ENCODE assay signal across 8 cellular contexts in the genomic region with DNA sequence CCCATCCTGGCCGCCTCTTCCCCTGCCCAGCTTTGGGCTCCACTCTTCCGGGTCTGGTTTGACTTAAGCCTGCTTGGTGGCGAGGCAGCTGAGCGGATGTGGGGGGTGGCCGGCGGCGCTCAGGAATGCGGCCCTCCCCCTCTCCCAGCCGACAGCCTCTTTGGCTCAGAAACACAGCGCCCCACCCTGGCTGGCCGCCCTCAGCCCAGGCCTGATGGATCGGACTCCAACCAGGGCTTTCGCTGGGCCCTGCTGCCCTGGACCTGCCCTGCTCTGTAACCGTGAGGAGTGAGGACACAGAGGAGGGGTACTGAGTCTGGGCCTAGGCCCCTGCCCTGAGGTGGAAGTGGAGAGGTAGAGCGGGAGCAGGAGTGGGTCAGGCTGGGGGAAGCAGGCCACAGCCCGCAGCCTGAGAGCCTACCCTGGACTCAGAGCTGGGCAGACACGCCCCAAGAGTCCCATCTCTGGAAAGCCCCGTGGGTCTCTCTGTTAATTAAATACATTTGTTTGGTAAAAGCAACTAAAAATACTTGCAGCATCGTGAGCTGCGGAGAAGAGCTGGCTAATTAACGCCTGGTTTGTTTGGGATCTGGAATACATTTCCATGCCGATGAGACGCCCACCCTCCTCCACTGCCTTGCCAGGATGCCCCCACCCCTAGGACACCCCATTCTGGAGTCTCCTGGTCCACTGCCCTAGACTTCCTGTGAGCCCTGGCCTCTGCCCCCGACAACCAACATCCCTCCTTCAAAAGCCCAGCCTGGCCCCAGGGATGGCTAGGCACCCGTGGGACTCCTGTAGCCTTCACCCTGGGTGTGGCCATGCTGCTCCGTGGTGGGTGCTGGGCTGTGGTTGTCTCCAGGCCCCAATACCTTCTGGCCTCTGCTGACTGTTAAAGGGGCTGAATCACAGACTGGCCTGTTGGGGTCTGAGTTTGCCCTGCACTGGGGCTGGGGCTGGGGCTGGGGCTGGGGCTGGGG. TPM values are rescaled to one million over a fixed set of nuclear protein-coding genes. Genes with fewer than 3 reads are reported as not detected.
DNase-seq lines count a peak whose midpoint lies in the region; ATAC-seq and TF ChIP-seq lines count a peak whose summit lies in the region.

No MANE protein-coding gene starts in this region.

- H3K9me3 ChIP-seq in adrenal gland (replicated peaks in 1 of 3) (no peaks in the 10 kb centered on the region), heart left ventricle (no peaks in the 10 kb centered on the region), psoas muscle (no peaks in the 10 kb centered on the region)

- intact Hi-C loops in adrenal gland (cut with DNase I) (no loop called here), heart left ventricle (cut with DNase I) (no loop called here), psoas muscle (cut with DNase I) (no loop called here)
- intact Hi-C loops in activated naive CD4-positive, alpha-beta T cell treated with anti-CD3 and anti-CD28 coated beads for 36 hours (cut with micrococcal nuclease): no loop called here

- no peaks in the 10 kb centered on the region for H3K9me3 Mint-ChIP-seq in activated naive CD4-positive, alpha-beta T cell treated with anti-CD3 and anti-CD28 coated beads for 36 hours

- H3K27me3 Mint-ChIP-seq in activated naive CD4-positive, alpha-beta T cell treated with anti-CD3 and anti-CD28 coated beads for 36 hours (ENCODE audit: low read depth): no peaks in the 10 kb centered on the region

- H3K4me1 Mint-ChIP-seq in activated naive CD4-positive, alpha-beta T cell treated with anti-CD3 and anti-CD28 coated beads for 36 hours (ENCODE audit: low read depth): no peaks in the 10 kb centered on the region

- peaks cover 1% of the 10 kb centered on the region for H3K36me3 Mint-ChIP-seq in activated naive CD4-positive, alpha-beta T cell treated with anti-CD3 and anti-CD28 coated beads for 36 hours (ENCODE audit: low read depth)

- H3K4me3 ChIP-seq in adrenal gland (no peak overlapping the region), heart left ventricle (peak overlapping the region in 7 of 12 donors; percentile 3 to 39 (median 11)), psoas muscle (no peak overlapping the region)

- no peaks in the 10 kb centered on the region for H3K36me3 ChIP-seq in adrenal gland (replicated peaks in 1 of 2)
- peaks cover 0 to 10% (median 0%) of the 10 kb centered on the region in 9 donors for H3K36me3 ChIP-seq in heart left ventricle
- no peaks in the 10 kb centered on the region for H3K36me3 ChIP-seq in psoas muscle (ENCODE audit: insufficient read depth in 1 of 2, low read depth in 1 of 2)

- H3K4me1 ChIP-seq in adrenal gland (replicated peaks in 1 of 2) (peaks cover 0 to 15% of the 10 kb centered on the region in 2 donors), heart left ventricle (peaks cover 4 to 59% (median 24%) of the 10 kb centered on the region in 12 donors), psoas muscle (peaks cover 18% of the 10 kb centered on the region)

- H3K4me3 Mint-ChIP-seq in activated naive CD4-positive, alpha-beta T cell treated with anti-CD3 and anti-CD28 coated beads for 36 hours: no peak overlapping the region

- DNase-seq in GM10266 (ENCODE audit: extremely low spot score) (peak; percentile 72), adrenal gland (peak; percentile 51 to 83 (median 64)), heart left ventricle (peak; percentile 88 to 93 (median 90)), psoas muscle (peak; percentile 89 to 92), NCI-H1105 (lab: John Stamatoyannopoulos, UW) (no peak), HuH-7 (ENCODE audit: low spot score) (no peak), cortex of kidney (lab: John Stamatoyannopoulos, UW) (no peak)
- DNase-seq in activated naive CD4-positive, alpha-beta T cell treated with anti-CD3 and anti-CD28 coated beads for 36 hours: no peak

- H3K27me3 ChIP-seq in adrenal gland (no peaks in the 10 kb centered on the region), heart left ventricle (no peaks in the 10 kb centered on the region), psoas muscle (ENCODE audit: insufficient read depth in 3 of 3, low read length in 2 of 3) (no peaks in the 10 kb centered on the region)

- CTCF ChIA-PET in activated naive CD4-positive, alpha-beta T cell treated with anti-CD3 and anti-CD28 coated beads for 36 hours (lab: Charles Lee): no interaction called here

- WGBS in adrenal gland, 4 donors: 65 to 72% (median 71%) methylated on average over 16 to 26 of the region's 26 CpGs
- 28 to 44% (median 36%) methylated on average over 17 to 26 of the region's 26 CpGs for WGBS in heart left ventricle, 4 donors
- 59 to 65% (median 59%) methylated on average over 26 of the region's 26 CpGs for WGBS in psoas muscle, 3 donors

- TF ChIP-seq CTCF in GM10266 (IDR thresholded peaks at IDR 0.05; ENCODE audit: control insufficient read depth, insufficient read depth, low read depth, missing control alignments) (peak; percentile 30), adrenal gland (IDR thresholded peaks at IDR 0.05) (peak in 3 of 6 experiments; percentile 21 to 44 (median 26)), heart left ventricle (IDR thresholded peaks at IDR 0.05) (peak; percentile 13 to 77 (median 54)), psoas muscle (IDR thresholded peaks at IDR 0.05) (peak; percentile 23)

- no peak overlapping the region for H3K27ac Mint-ChIP-seq in activated naive CD4-positive, alpha-beta T cell treated with anti-CD3 and anti-CD28 coated beads for 36 hours

- TF ChIP-seq POLR2A in adrenal gland (IDR thresholded peaks at IDR 0.05) (no peak), heart left ventricle (IDR thresholded peaks at IDR 0.05) (peak in 1 of 2 donors; percentile 52)

- ATAC-seq in heart left ventricle (peak; percentile 80 to 93 (median 86)), psoas muscle (peak; percentile 36 to 77 (median 56))

- H3K27ac ChIP-seq in adrenal gland (peak overlapping the region in 2 of 5 donors; percentile 67 to 85), heart left ventricle (peak overlapping the region in 10 of 12 donors; percentile 36 to 83 (median 63)), psoas muscle (peak overlapping the region; percentile 11)

RNA-seq across cellular contexts. Expression of a gene that starts 19.6 kb away (rescaled TPM):
- total RNA-seq in adrenal gland: 10 to 100 TPM; 17.9 to 28.4 (median 21.7) TPM
- polyA plus RNA-seq in adrenal gland: 10 to 100 TPM; 10.3 to 29.9 (median 15.1) TPM
- total RNA-seq in heart left ventricle: 10 to 100 TPM; 19.5 to 38.8 (median 29.6) TPM
- polyA plus RNA-seq in heart left ventricle: 10 to 100 TPM; 14.6 to 30.4 TPM
- total RNA-seq in psoas muscle: 10 to 100 TPM; 14.7 to 20.1 (median 15.7) TPM
- 10 to 100 TPM in 2 of 3 donors, 1 to 10 TPM in 1; 7.7 to 18.0 (median 11.4) TPM for polyA plus RNA-seq in psoas muscle
- 1 to 10 TPM; 5.0 to 5.8 TPM for total RNA-seq in activated naive CD4-positive, alpha-beta T cell treated with anti-CD3 and anti-CD28 coated beads for 36 hours

Comparison
In these comparisons a context has a peak if more than half of its experiments do, and no peak if none do; other contexts are left out.
1. DNase-seq: peak in GM10266 (single experiment), adrenal gland (7 of 7), heart left ventricle (5 of 5) and psoas muscle (2 of 2); none in activated naive CD4-positive, alpha-beta T cell treated with anti-CD3 and anti-CD28 coated beads for 36 hours (single experiment), NCI-H1105 (single experiment), HuH-7 (single experiment) and cortex of kidney (single experiment).
2. H3K4me3 ChIP-seq: peak in heart left ventricle (7 of 12); none in adrenal gland (0 of 4) and psoas muscle (single experiment).